Comparison of ENCODE assay signal across 28 cellular contexts in genomic region chr2:65092791-65093190, GRCh38. TPM values are rescaled to one million over a fixed set of nuclear protein-coding genes. Genes with fewer than 3 reads are reported as not detected.
A peak's percentile ranks its signal among the peaks of the same experiment; 100 is the strongest.
DNase-seq lines count a peak whose midpoint lies in the region; ATAC-seq, FAIRE-seq and TF ChIP-seq lines count a peak whose summit lies in the region.
"Had no signal": no experiment of that assay in that cellular context is flagged by ENCODE, and none has a peak within 500 bp of the region (broad histone marks: within the 10 kb centered on the region; RNA-seq: fewer than 3 reads in every experiment).

No MANE protein-coding gene starts in this region.

- peak overlapping the region; percentile 28 for H3K27ac ChIP-seq in neutrophil
- H3K27ac ChIP-seq: epithelial cell of prostate, foreskin keratinocyte, psoas muscle, RWPE1 had no signal

- no peak for ATAC-seq in activated CD4-positive, alpha-beta T cell treated with anti-CD3 and anti-CD28 coated beads for 36 hours
- ATAC-seq in activated naive CD8-positive, alpha-beta T cell treated with anti-CD3 and anti-CD28 coated beads, Interleukin-2, amount 50 U/mL, for 24 hours: no peak
- no peak for ATAC-seq in GM18519 (IDR thresholded peaks at IDR 0.05; ENCODE audit: low FRiP score, unreplicated experiment)
- ATAC-seq in GM21723 (IDR thresholded peaks at IDR 0.05; ENCODE audit: unreplicated experiment): no peak
- ATAC-seq: foreskin keratinocyte, psoas muscle, SK-N-SH treated with all-trans-retinoic acid at 6 μM for 48 hours had no signal

- H3K9me3 Mint-ChIP-seq in activated CD4-positive, alpha-beta T cell treated with anti-CD3 and anti-CD28 coated beads for 36 hours (ENCODE audit: low read depth): no peaks in the 10 kb centered on the region
- no peaks in the 10 kb centered on the region for H3K9me3 Mint-ChIP-seq in Calu3 (ENCODE audit: low read depth, unreplicated experiment)
- no peaks in the 10 kb centered on the region for H3K9me3 Mint-ChIP-seq in activated naive CD8-positive, alpha-beta T cell treated with anti-CD3 and anti-CD28 coated beads, Interleukin-2, amount 50 U/mL, for 24 hours

- TF ChIP-seq POLR2A in GM12891 (IDR thresholded peaks at IDR 0.05; ENCODE audit: low read depth, low read length): no peak

- no peak overlapping the region for H3K4me3 Mint-ChIP-seq in activated CD4-positive, alpha-beta T cell treated with anti-CD3 and anti-CD28 coated beads for 36 hours
- H3K4me3 Mint-ChIP-seq in Calu3 (ENCODE audit: low read depth, unreplicated experiment): no peak overlapping the region
- H3K4me3 Mint-ChIP-seq in activated naive CD8-positive, alpha-beta T cell treated with anti-CD3 and anti-CD28 coated beads, Interleukin-2, amount 50 U/mL, for 24 hours: no peak overlapping the region
- H3K4me3 Mint-ChIP-seq: naive B cell had no signal

- peaks cover 44% of the 10 kb centered on the region for H3K36me3 Mint-ChIP-seq in activated CD4-positive, alpha-beta T cell treated with anti-CD3 and anti-CD28 coated beads for 36 hours (ENCODE audit: low read depth)
- peaks cover 81% of the 10 kb centered on the region for H3K36me3 Mint-ChIP-seq in Calu3 (ENCODE audit: insufficient read depth, unreplicated experiment)
- H3K36me3 Mint-ChIP-seq in activated naive CD8-positive, alpha-beta T cell treated with anti-CD3 and anti-CD28 coated beads, Interleukin-2, amount 50 U/mL, for 24 hours (ENCODE audit: low read depth): peaks cover 47% of the 10 kb centered on the region

- no TSS peak for BruUV-seq in Calu3 (replicated peaks; lab: Mats Ljungman, UMichigan)

- H3K27me3 Mint-ChIP-seq in activated CD4-positive, alpha-beta T cell treated with anti-CD3 and anti-CD28 coated beads for 36 hours: no peaks in the 10 kb centered on the region
- H3K27me3 Mint-ChIP-seq in Calu3 (ENCODE audit: unreplicated experiment): no peaks in the 10 kb centered on the region
- H3K27me3 Mint-ChIP-seq in activated naive CD8-positive, alpha-beta T cell treated with anti-CD3 and anti-CD28 coated beads, Interleukin-2, amount 50 U/mL, for 24 hours: no peaks in the 10 kb centered on the region
- H3K27me3 Mint-ChIP-seq: naive B cell had no signal

- CTCF ChIA-PET in activated CD4-positive, alpha-beta T cell treated with anti-CD3 and anti-CD28 coated beads for 36 hours (lab: Charles Lee): interaction anchor here (0.6 to 1.3 kb wide), 2 partner anchors 28 to 467 kb away, joined by 3 read pairs; no protein-coding TSS in a partner anchor
- CTCF ChIA-PET in Calu3 (lab: Charles Lee): interaction anchor here (0.7 kb wide), 1 partner anchor 636 kb away, joined by 5 read pairs; no protein-coding TSS in a partner anchor

- no peak for FAIRE-seq in GM12891 (lab: Jason Lieb, UNC)
- FAIRE-seq: D721Med, islet of Langerhans had no signal

- TF ChIP-seq CTCF in Calu3 (IDR thresholded peaks at IDR 0.05; ENCODE audit: unreplicated experiment) (no peak), neutrophil (IDR thresholded peaks at IDR 0.05) (no peak)

- no peaks in the 10 kb centered on the region for H3K4me1 ChIP-seq in neutrophil (ENCODE audit: control insufficient read depth in 1 of 2, insufficient read depth in 1 of 2, low read depth in 1 of 2, low read length in 1 of 2)
- H3K4me1 ChIP-seq: foreskin keratinocyte, psoas muscle had no signal

- intact Hi-C loops in activated CD4-positive, alpha-beta T cell treated with anti-CD3 and anti-CD28 coated beads for 36 hours (cut with DNase I, micrococcal nuclease): no loop called here
- intact Hi-C loops in Calu3 (cut with micrococcal nuclease; ENCODE audit: unreplicated experiment): no loop called here

- POLR2A ChIA-PET in activated CD4-positive, alpha-beta T cell treated with anti-CD3 and anti-CD28 coated beads for 36 hours (lab: Charles Lee): interaction anchor here (0.6 kb wide), 1 partner anchor 17 kb away, joined by 3 read pairs; no protein-coding TSS in a partner anchor

- DNase-seq in activated CD4-positive, alpha-beta T cell treated with anti-CD3 and anti-CD28 coated beads for 36 hours: no peak
- no peak for DNase-seq in activated CD4-positive, alpha-beta T cell treated with anti-CD3 and anti-CD28 coated beads for 1 hour
- no peak for DNase-seq in Calu3
- DNase-seq in activated naive CD8-positive, alpha-beta T cell treated with anti-CD3 and anti-CD28 coated beads, Interleukin-2, amount 50 U/mL, for 24 hours: no peak
- DNase-seq in GM12891 (ENCODE audit: insufficient read length, low spot score): no peak
- DNase-seq: 8988T; activated effector memory CD4-positive, alpha-beta T cell treated with anti-CD3 and anti-CD28 coated beads, Interleukin-2, amount 50 U/mL, for 16 hours; AML-193; anterior cingulate cortex; caudate nucleus; dorsolateral prefrontal cortex; foreskin keratinocyte; hippocampal formation; naive B cell; NCI-H1105 treated with DMSO at 0.1 percent for 48 hours; NCI-H510A treated with DMSO at 0.1 percent for 48 hours; psoas muscle; stimulated activated CD4-positive, alpha-beta T cell treated with anti-CD3 and anti-CD28 coated beads, Interleukin-4, amount 100 ng/mL, for 24 hours; T1000 had no signal

- no peak overlapping the region for H3K4me3 ChIP-seq in neutrophil (ENCODE audit: low read depth in 1 of 2, low read length in 1 of 2)
- H3K4me3 ChIP-seq: dorsolateral prefrontal cortex, lung, psoas muscle had no signal

- H3K36me3 ChIP-seq in neutrophil: peaks cover 89% of the 10 kb centered on the region

- no peaks in the 10 kb centered on the region for H3K9me3 ChIP-seq in neutrophil
- H3K9me3 ChIP-seq: psoas muscle had no signal

- peaks cover 11% of the 10 kb centered on the region for H3K4me1 Mint-ChIP-seq in activated CD4-positive, alpha-beta T cell treated with anti-CD3 and anti-CD28 coated beads for 36 hours
- H3K4me1 Mint-ChIP-seq in Calu3 (ENCODE audit: low read depth, unreplicated experiment): no peaks in the 10 kb centered on the region
- peaks cover 8% of the 10 kb centered on the region for H3K4me1 Mint-ChIP-seq in activated naive CD8-positive, alpha-beta T cell treated with anti-CD3 and anti-CD28 coated beads, Interleukin-2, amount 50 U/mL, for 24 hours

- H3K27ac Mint-ChIP-seq in activated CD4-positive, alpha-beta T cell treated with anti-CD3 and anti-CD28 coated beads for 36 hours: peak overlapping the region; percentile 55
- peak overlapping the region; percentile 56 for H3K27ac Mint-ChIP-seq in Calu3 (ENCODE audit: unreplicated experiment)
- H3K27ac Mint-ChIP-seq in activated naive CD8-positive, alpha-beta T cell treated with anti-CD3 and anti-CD28 coated beads, Interleukin-2, amount 50 U/mL, for 24 hours: peak overlapping the region; percentile 67

- no peaks in the 10 kb centered on the region for H3K27me3 ChIP-seq in neutrophil
- H3K27me3 ChIP-seq: dorsolateral prefrontal cortex, foreskin keratinocyte had no signal

TF ChIP-seq in GM12891, 5 proteins besides CTCF, POLR2A, EP300 and RAD21:
- no peak for TF ChIP-seq PAX5 (IDR thresholded peaks at IDR 0.05; ENCODE audit: insufficient read depth, low read length, severe bottlenecking)

RNA-seq across cellular contexts. Expression of gene CEP68, which starts 36.6 kb away (rescaled TPM):
- total RNA-seq in activated CD4-positive, alpha-beta T cell treated with anti-CD3 and anti-CD28 coated beads for 36 hours: 1 to 10 TPM; 4.9 to 6.0 TPM
- total RNA-seq in Calu3 (2022): 9.6 and 10.0 TPM in 2 replicates
- 4.5 TPM for polyA plus RNA-seq in GM12891 (2012; ENCODE audit: low read depth, missing spikeins)

RNA-seq across cellular contexts. Expression of gene RAB1A, which starts 37.1 kb away (rescaled TPM):
- total RNA-seq in activated CD4-positive, alpha-beta T cell treated with anti-CD3 and anti-CD28 coated beads for 36 hours: 10 to 100 TPM; 77.1 to 84.8 TPM
- total RNA-seq in Calu3 (2022): 141 and 148 TPM in 2 replicates
- 98.3 TPM for polyA plus RNA-seq in GM12891 (2012; ENCODE audit: low read depth, missing spikeins)
